In the genomic region with DNA sequence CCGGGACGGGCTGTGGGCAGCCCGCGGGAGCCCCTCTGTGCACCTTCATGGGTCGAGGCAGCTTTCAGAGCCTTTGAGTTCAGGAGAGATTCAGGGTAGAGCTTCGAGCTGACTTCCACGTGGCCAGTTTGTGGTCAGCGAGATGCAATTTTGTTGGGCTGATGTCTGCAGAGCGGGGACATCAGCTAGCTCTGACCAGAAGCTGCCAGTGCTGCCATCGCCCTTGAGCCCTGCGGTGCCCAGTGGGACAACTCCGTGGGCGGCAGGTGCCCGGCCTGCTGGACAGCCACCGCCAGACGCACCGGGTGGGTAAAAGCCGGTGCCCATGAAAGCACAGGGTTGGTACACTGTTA, we compare ENCODE assay signal across 8 cellular contexts. TPM values are rescaled to one million over a fixed set of nuclear protein-coding genes. Genes with fewer than 3 reads are reported as not detected.
A peak's percentile ranks its signal among the peaks of the same experiment; 100 is the strongest.
DNase-seq lines count a peak whose midpoint lies in the region; ATAC-seq lines count a peak whose summit lies in the region.

No MANE protein-coding gene starts in this region.

- peak overlapping the region; percentile 86 for H3K4me3 Mint-ChIP-seq in T-helper 1 cell treated with Interleukin-12 subunit alpha and Interleukin-12 subunit beta and Interleukin-4 antibody, amounts not matched to agents 30 μg/mL and 1 μg/mL, for 36 hours

- H3K27ac Mint-ChIP-seq in T-helper 1 cell treated with Interleukin-12 subunit alpha and Interleukin-12 subunit beta and Interleukin-4 antibody, amounts not matched to agents 30 μg/mL and 1 μg/mL, for 36 hours: peak overlapping the region; percentile 79

- ATAC-seq in HG03469 (IDR thresholded peaks at IDR 0.05; ENCODE audit: unreplicated experiment): peak; percentile 9

- H3K27ac ChIP-seq in layer of hippocampus (ENCODE audit: low read depth, low read length) (peak overlapping the region; percentile 94), temporal lobe (ENCODE audit: low read depth, low read length) (peak overlapping the region; percentile 89)

- DNase-seq in T-helper 1 cell (no peak), astrocyte of the hippocampus (ENCODE audit: low read depth, low spot score) (peak; percentile 44), NCI-H2227 (lab: John Stamatoyannopoulos, UW; ENCODE audit: unreplicated experiment) (no peak), DMS 273 treated with DMSO at 0.1 percent for 48 hours (lab: John Stamatoyannopoulos, UW) (no peak)

- no peaks in the 10 kb centered on the region for H3K36me3 Mint-ChIP-seq in T-helper 1 cell treated with Interleukin-12 subunit alpha and Interleukin-12 subunit beta and Interleukin-4 antibody, amounts not matched to agents 30 μg/mL and 1 μg/mL, for 36 hours (ENCODE audit: low read depth)

- no peaks in the 10 kb centered on the region for H3K27me3 ChIP-seq in layer of hippocampus (ENCODE audit: control insufficient read depth, insufficient read depth, low read length)

- H3K4me1 Mint-ChIP-seq in T-helper 1 cell treated with Interleukin-12 subunit alpha and Interleukin-12 subunit beta and Interleukin-4 antibody, amounts not matched to agents 30 μg/mL and 1 μg/mL, for 36 hours (ENCODE audit: low read depth): peaks cover 18% of the 10 kb centered on the region

- no peaks in the 10 kb centered on the region for H3K27me3 Mint-ChIP-seq in T-helper 1 cell treated with Interleukin-12 subunit alpha and Interleukin-12 subunit beta and Interleukin-4 antibody, amounts not matched to agents 30 μg/mL and 1 μg/mL, for 36 hours (ENCODE audit: low read depth)

- no peaks in the 10 kb centered on the region for H3K9me3 Mint-ChIP-seq in T-helper 1 cell treated with Interleukin-12 subunit alpha and Interleukin-12 subunit beta and Interleukin-4 antibody, amounts not matched to agents 30 μg/mL and 1 μg/mL, for 36 hours

RNA-seq across cellular contexts. Expression of a gene that starts 0.7 kb away (rescaled TPM):
- 56.3 TPM for total RNA-seq in temporal lobe

RNA-seq across cellular contexts. Expression of a gene that starts 29.3 kb away (rescaled TPM):
- 24.8 TPM for total RNA-seq in temporal lobe

RNA-seq across cellular contexts. Expression of a gene that starts 41.9 kb away (rescaled TPM):
- total RNA-seq in temporal lobe: 8.6 TPM

RNA-seq across cellular contexts. Expression of a gene that starts 42.0 kb away (rescaled TPM):
- 1.2 TPM for total RNA-seq in temporal lobe

RNA-seq across cellular contexts. Expression of a gene that starts 50.1 kb away (rescaled TPM):
- 19.7 TPM for total RNA-seq in temporal lobe
